ENCODE assay signal across 12 cellular contexts in genomic region chr6:100455230-100456124, GRCh38. TPM values are rescaled to one million over a fixed set of nuclear protein-coding genes. Genes with fewer than 3 reads are reported as not detected.
A peak's percentile ranks its signal among the peaks of the same experiment; 100 is the strongest.
DNase-seq lines count a peak whose midpoint lies in the region; ATAC-seq and TF ChIP-seq lines count a peak whose summit lies in the region.
"Had no signal": no experiment of that assay in that cellular context is flagged by ENCODE, and none has a peak within 500 bp of the region (broad histone marks: within the 10 kb centered on the region; RNA-seq: fewer than 3 reads in every experiment).

No MANE protein-coding gene starts in this region.

- 6 to 16% methylated on average over 37 to 54 of the region's 54 CpGs for WGBS in body of pancreas, 2 donors

- H3K4me1 Mint-ChIP-seq in MCF 10A (ENCODE audit: insufficient read depth, unreplicated experiment), result no peaks in the 10 kb centered on the region

- no peaks in the 10 kb centered on the region for H3K9me3 Mint-ChIP-seq in MCF 10A (ENCODE audit: unreplicated experiment)

- H3K27ac Mint-ChIP-seq in MCF 10A (ENCODE audit: low read depth, unreplicated experiment), result no peak overlapping the region
- H3K27ac Mint-ChIP-seq: activated T-cell treated with anti-CD3 and anti-CD28 coated beads, Interleukin-2, amount 50 U/mL, for 72 hours had no signal

- no peak overlapping the region for H3K9ac ChIP-seq in mucosa of rectum (ENCODE audit: low read depth in 1 of 2, low read length in 2 of 2)

- H3K27me3 ChIP-seq in body of pancreas, result peaks cover 0 to 13% of the 10 kb centered on the region in 2 donors
- peaks cover 84 to 85% of the 10 kb centered on the region in 2 donors for H3K27me3 ChIP-seq in mucosa of rectum (ENCODE audit: control insufficient read depth in 2 of 2, insufficient read depth in 2 of 2, low read length in 2 of 2)

- TF ChIP-seq POLR2A in body of pancreas (IDR thresholded peaks at IDR 0.05), result peak; percentile 14 to 70 (median 63)

- H3K36me3 Mint-ChIP-seq in MCF 10A (ENCODE audit: insufficient read depth, unreplicated experiment), result no peaks in the 10 kb centered on the region

- intact Hi-C loops in body of pancreas (cut with DNase I) (no loop called here), MCF 10A (cut with micrococcal nuclease) (no loop called here)

- no peaks in the 10 kb centered on the region for H3K9me3 ChIP-seq in body of pancreas
- peaks cover 0 to 6% of the 10 kb centered on the region in 2 donors for H3K9me3 ChIP-seq in mucosa of rectum (ENCODE audit: control insufficient read depth in 2 of 2, low read length in 2 of 2)

- CTCF ChIA-PET in MCF 10A (lab: Yijun Ruan, JAX), result interaction anchor here (0.7 to 0.9 kb wide), 2 partner anchors 166 to 455 kb away, joined by 3 to 4 read pairs; no protein-coding TSS in a partner anchor

- H3K27ac ChIP-seq in body of pancreas (peak overlapping the region; percentile 73 to 93 (median 82)), mucosa of rectum (ENCODE audit: low read depth in 2 of 2, low read length in 2 of 2) (no peak overlapping the region)

- POLR2A ChIA-PET in MCF 10A (lab: Yijun Ruan, JAX), result no interaction called here

- TF ChIP-seq CTCF in body of pancreas (IDR thresholded peaks at IDR 0.05), result no peak
- TF ChIP-seq CTCF in MCF 10A (IDR thresholded peaks at IDR 0.05; ENCODE audit: unreplicated experiment), result no peak

- H3K36me3 ChIP-seq in body of pancreas (replicated peaks in 1 of 2; ENCODE audit: insufficient read depth in 1 of 2, low read depth in 2 of 2), result no peaks in the 10 kb centered on the region
- no peaks in the 10 kb centered on the region for H3K36me3 ChIP-seq in mucosa of rectum (ENCODE audit: control insufficient read depth in 2 of 2, insufficient read depth in 2 of 2, low read length in 2 of 2)

- ATAC-seq in GM21619 (IDR thresholded peaks at IDR 0.05; ENCODE audit: unreplicated experiment), result peak; percentile 56
- ATAC-seq in body of pancreas, result peak; percentile 78
- ATAC-seq in HG02759 (IDR thresholded peaks at IDR 0.05; ENCODE audit: unreplicated experiment), result no peak
- ATAC-seq: activated T-cell treated with anti-CD3 and anti-CD28 coated beads, Interleukin-2, amount 50 U/mL, for 72 hours had no signal

- H3K27me3 Mint-ChIP-seq in MCF 10A (ENCODE audit: insufficient read depth, unreplicated experiment), result no peaks in the 10 kb centered on the region

- no peak overlapping the region for H3K4me3 Mint-ChIP-seq in MCF 10A (ENCODE audit: unreplicated experiment)

- BruUV-seq in MCF 10A (replicated peaks; lab: Mats Ljungman, UMichigan), result no TSS peak

- H3K4me3 ChIP-seq in body of pancreas, result no peak overlapping the region
- H3K4me3 ChIP-seq in mucosa of rectum (ENCODE audit: low read length in 2 of 2), result peak overlapping the region; percentile 40 to 44

- H3K4me1 ChIP-seq in body of pancreas (peaks cover 22% of the 10 kb centered on the region), mucosa of rectum (ENCODE audit: control insufficient read depth in 2 of 2, insufficient read depth in 2 of 2, low read length in 2 of 2) (peaks cover 5 to 10% of the 10 kb centered on the region in 2 donors)

- peak; percentile 70 for DNase-seq in EH (ENCODE audit: low read depth)
- DNase-seq in body of pancreas, result peak; percentile 61 to 84 (median 73)
- DNase-seq in Kasumi-1 (lab: John Stamatoyannopoulos, UW), result no peak
- no peak for DNase-seq in MCF 10A (ENCODE audit: unreplicated experiment)
- no peak for DNase-seq in NCI-H82 treated with DMSO at 0.1 percent for 48 hours (lab: John Stamatoyannopoulos, UW; ENCODE audit: unreplicated experiment)
- DNase-seq: activated T-cell treated with anti-CD3 and anti-CD28 coated beads, Interleukin-2, amount 50 U/mL, for 72 hours; foreskin melanocyte; NCI-H1105 had no signal

RNA-seq across cellular contexts. Expression of gene SIM1, which starts 9.2 kb away (rescaled TPM):
- total RNA-seq in body of pancreas (1 to 10 TPM; 3.6 to 6.9 TPM), MCF 10A (2022) (not detected in 2 replicates)
- total RNA-seq: cerebellum had no signal

Comparison
In these comparisons a context has a peak if more than half of its experiments do, and no peak if none do; other contexts are left out.
1. DNase-seq: peak in EH (single experiment) and body of pancreas (4 of 4); none in Kasumi-1 (0 of 2), MCF 10A (single experiment) and NCI-H82 treated with DMSO at 0.1 percent for 48 hours (single experiment).
2. H3K27ac ChIP-seq: peak in body of pancreas (4 of 4); none in mucosa of rectum (0 of 2).
3. H3K4me3 ChIP-seq: peak in mucosa of rectum (2 of 2); none in body of pancreas (0 of 2).